In genomic region chr11:14656536-14657457, GRCh38 we compare ENCODE assay signal across 1 cellular context.
TF ChIP-seq lines count a peak whose summit lies in the region.

No MANE protein-coding gene starts in this region.

TF ChIP-seq in HepG2, 621 proteins besides CTCF, POLR2A, EP300 and RAD21 (continued from another document):
- TF ChIP-seq HOMEZ (CRISPR knock-in tag; IDR thresholded peaks at IDR 0.05; ENCODE audit: low read depth) (0 out of 2 replicates have a peak, but pooled peaks have one; percentile 28), ZNF547 (CRISPR knock-in tag; IDR thresholded peaks at IDR 0.05) (no peak), NFKB2 (CRISPR knock-in tag; IDR thresholded peaks at IDR 0.05; ENCODE audit: borderline replicate concordance) (no peak), THAP11 (CRISPR knock-in tag; IDR thresholded peaks at IDR 0.05) (no peak), POLR2G (IDR thresholded peaks at IDR 0.05; ENCODE audit: low read depth, low read length) (no peak), ZNF143 (CRISPR knock-in tag; IDR thresholded peaks at IDR 0.05) (peak; percentile 31; the same call in 1 of the 2 replicates), SMAD1 (CRISPR knock-in tag; IDR thresholded peaks at IDR 0.05; ENCODE audit: borderline replicate concordance, low read depth) (no peak), JARID2 (CRISPR knock-in tag; IDR thresholded peaks at IDR 0.05; ENCODE audit: insufficient replicate concordance) (no peak)
- TF ChIP-seq, protein P1, sequence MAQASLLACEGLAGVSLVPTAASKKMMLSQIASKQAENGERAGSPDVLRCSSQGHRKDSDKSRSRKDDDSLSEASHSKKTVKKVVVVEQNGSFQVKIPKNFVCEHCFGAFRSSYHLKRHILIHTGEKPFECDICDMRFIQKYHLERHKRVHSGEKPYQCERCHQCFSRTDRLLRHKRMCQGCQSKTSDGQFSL (CRISPR knock-in tag; IDR thresholded peaks at IDR 0.05): no peak
